23 cellular contexts compared by ENCODE assay signal in genomic region chr4:3244002-3244401, GRCh38. TPM values are rescaled to one million over a fixed set of nuclear protein-coding genes. Genes with fewer than 3 reads are reported as not detected.
DNase-seq lines count a peak whose midpoint lies in the region; ATAC-seq, FAIRE-seq and TF ChIP-seq lines count a peak whose summit lies in the region.
"Had no signal": no experiment of that assay in that cellular context is flagged by ENCODE, and none has a peak within 500 bp of the region (broad histone marks: within the 10 kb centered on the region; RNA-seq: fewer than 3 reads in every experiment).

No MANE protein-coding gene starts in this region.

- in situ Hi-C loops in GM12878 (cut with MboI), result no loop called here

- no peak overlapping the region for H3K9ac ChIP-seq in GM12878 (ENCODE audit: control insufficient read depth, insufficient read depth, low read length)
- H3K9ac ChIP-seq: KMS-11 had no signal

- FAIRE-seq in GM12878 (lab: Jason Lieb, UNC), result no peak

- CTCF ChIA-PET in GM12878 (lab: Yijun Ruan, JAX), result interaction anchor here (1.1 to 1.5 kb wide), 2 partner anchors 18 to 50 kb away, joined by 4 read pairs; no protein-coding TSS in a partner anchor
- CTCF ChIA-PET in WTC11 (lab: Charles Lee), result interaction anchor here (0.5 to 4.9 kb wide), 4 partner anchors 54 to 237 kb away, joined by 3 to 25 read pairs (median 6); no protein-coding TSS in a partner anchor

- H3K27ac Mint-ChIP-seq in natural killer cell (peak overlapping the region; percentile 31 to 75), WTC11 (no peak overlapping the region)
- H3K27ac Mint-ChIP-seq in natural killer cell treated with Interleukin-12 subunit alpha and Interleukin-12 subunit beta and Interleukin-15 and Interleukin-18, amount 100 ng/mL, for 72 hours, result no peak overlapping the region
- H3K27ac Mint-ChIP-seq: GM23338 had no signal

- H3K27me3 Mint-ChIP-seq in natural killer cell (ENCODE audit: low read depth in 2 of 2) (no peaks in the 10 kb centered on the region), WTC11 (ENCODE audit: low read depth) (no peaks in the 10 kb centered on the region)
- no peaks in the 10 kb centered on the region for H3K27me3 Mint-ChIP-seq in natural killer cell treated with Interleukin-12 subunit alpha and Interleukin-12 subunit beta and Interleukin-15 and Interleukin-18, amount 100 ng/mL, for 72 hours

- DNase-seq in natural killer cell (no peak), NAMALWA (ENCODE audit: low spot score) (peak; percentile 18), GM12878 (ENCODE audit: low read depth, low spot score) (no peak), WTC11 (ENCODE audit: low spot score) (no peak), LoVo (ENCODE audit: low spot score) (no peak), cerebellar nuclear complex (lab: John Stamatoyannopoulos, UW) (no peak), posterior cingulate gyrus (no peak)
- DNase-seq in natural killer cell treated with Interleukin-12 subunit alpha and Interleukin-12 subunit beta and Interleukin-15 and Interleukin-18, amount 100 ng/mL, for 72 hours (ENCODE audit: low spot score), result no peak
- DNase-seq: AML-193; NCI-H1092 treated with DMSO at 0.1 percent for 48 hours; NCI-H1436 treated with DMSO at 0.1 percent for 48 hours; NCI-H2029; NCI-H226; NCI-H510A treated with DMSO at 0.1 percent for 48 hours; NCI-H774; NK-92 treated with Interleukin-12 subunit alpha and Interleukin-12 subunit beta, amount 100 ng/mL, for 24 hours; Peyer's patch had no signal

- no peaks in the 10 kb centered on the region for H3K27me3 ChIP-seq in GM12878 (replicated peaks in 1 of 2; ENCODE audit: control insufficient read depth in 2 of 2, insufficient read depth in 2 of 2, low read length in 1 of 2)
- H3K27me3 ChIP-seq: Peyer's patch had no signal

- H3K4me2 ChIP-seq in GM12878 (ENCODE audit: control insufficient read depth, insufficient read depth), result no peak overlapping the region
- H3K4me2 ChIP-seq: GM23338, KMS-11 had no signal

- peaks cover 0 to 17% of the 10 kb centered on the region in 2 experiments; a peak in 3 of 4 replicates for H3K36me3 ChIP-seq in GM12878 (ENCODE audit: control insufficient read depth in 2 of 2, insufficient read depth in 2 of 2, low read length in 1 of 2)

- H3K79me2 ChIP-seq in GM12878 (ENCODE audit: control insufficient read depth, insufficient read depth, low read length), result no peaks in the 10 kb centered on the region

- RAD21 ChIA-PET in GM12878 (lab: Charles Lee; ENCODE audit: unreplicated experiment), result no interaction called here

- H2AFZ ChIP-seq in GM12878 (ENCODE audit: control insufficient read depth, low read depth, low read length), result no peak overlapping the region
- H2AFZ ChIP-seq: GM23338 had no signal

- SMC1A ChIA-PET in GM12878 (lab: Charles Lee; ENCODE audit: uncharacterized antibody, unreplicated experiment), result interaction anchor here (0.7 to 1.4 kb wide), 4 partner anchors 13 to 230 kb away, joined by 3 read pairs; no protein-coding TSS in a partner anchor

- H3K4me1 ChIP-seq in GM12878 (ENCODE audit: control insufficient read depth, insufficient read depth, low read length), result no peaks in the 10 kb centered on the region
- H3K4me1 ChIP-seq: HAP-1, Peyer's patch had no signal

- H3K36me3 Mint-ChIP-seq in natural killer cell (no peaks in the 10 kb centered on the region), WTC11 (peaks cover 15% of the 10 kb centered on the region)
- no peaks in the 10 kb centered on the region for H3K36me3 Mint-ChIP-seq in natural killer cell treated with Interleukin-12 subunit alpha and Interleukin-12 subunit beta and Interleukin-15 and Interleukin-18, amount 100 ng/mL, for 72 hours

- H3K27ac ChIP-seq in GM12878 (ENCODE audit: control insufficient read depth, insufficient read depth), result no peak overlapping the region
- H3K27ac ChIP-seq: HL-60, KMS-11, Peyer's patch had no signal

- H3K4me3 ChIP-seq in GM12878, result no peak overlapping the region
- H3K4me3 ChIP-seq: GM23338, HAP-1, Peyer's patch had no signal

- TF ChIP-seq CTCF in natural killer cell (IDR thresholded peaks at IDR 0.05), result no peak
- no peak for TF ChIP-seq CTCF in GM12878 (IDR thresholded peaks at IDR 0.05 in 2 of 3, conservative IDR thresholded peaks at IDR 0.05 in 1 of 3; ENCODE audit: control insufficient read depth in 2 of 3, extremely low read depth in 1 of 3, insufficient read depth in 1 of 3, low read depth in 3 of 3, low read length in 3 of 3)
- TF ChIP-seq CTCF in WTC11 (IDR thresholded peaks at IDR 0.05), result no peak

- TF ChIP-seq EP300 in GM12878 (IDR thresholded peaks at IDR 0.05; ENCODE audit: borderline replicate concordance in 1 of 2, control insufficient read depth in 1 of 2, low read depth in 2 of 2, low read length in 2 of 2), result no peak

- H3K9me3 Mint-ChIP-seq in natural killer cell (no peaks in the 10 kb centered on the region), WTC11 (no peaks in the 10 kb centered on the region)
- no peaks in the 10 kb centered on the region for H3K9me3 Mint-ChIP-seq in natural killer cell treated with Interleukin-12 subunit alpha and Interleukin-12 subunit beta and Interleukin-15 and Interleukin-18, amount 100 ng/mL, for 72 hours
- H3K9me3 Mint-ChIP-seq: GM23338 had no signal

- WGBS in GM12878 (ENCODE audit: insufficient coverage, insufficient replicate concordance, low lambda C conversion rate, missing lambda C conversion rate), result 50% methylated on average over 1 of the region's 1 CpG

- TF ChIP-seq POLR2A in GM12878 (IDR thresholded peaks at IDR 0.05; ENCODE audit: low read depth, low read length), result no peak

- peaks cover 6 to 12% of the 10 kb centered on the region in 2 donors for H3K4me1 Mint-ChIP-seq in natural killer cell
- peaks cover 0 to 3% of the 10 kb centered on the region in 2 donors for H3K4me1 Mint-ChIP-seq in natural killer cell treated with Interleukin-12 subunit alpha and Interleukin-12 subunit beta and Interleukin-15 and Interleukin-18, amount 100 ng/mL, for 72 hours (ENCODE audit: low read depth in 2 of 2)
- peaks cover 22% of the 10 kb centered on the region for H3K4me1 Mint-ChIP-seq in WTC11

- no peaks in the 10 kb centered on the region for H4K20me1 ChIP-seq in GM12878 (ENCODE audit: control insufficient read depth, insufficient read depth)

- intact Hi-C loops in natural killer cell (cut with micrococcal nuclease) (no loop called here), GM12878 (cut with micrococcal nuclease; ENCODE audit: unreplicated experiment) (no loop called here), posterior cingulate gyrus (cut with DNase I) (no loop called here)

- no peak for ATAC-seq in natural killer cell
- no peak for ATAC-seq in natural killer cell treated with Interleukin-12 subunit alpha and Interleukin-12 subunit beta and Interleukin-15 and Interleukin-18, amount 100 ng/mL, for 72 hours
- ATAC-seq in GM12878, result peak; percentile 6
- ATAC-seq in WTC11, result no peak
- ATAC-seq: Right ventricle myocardium inferior had no signal

- H3K4me3 Mint-ChIP-seq in natural killer cell (no peak overlapping the region), WTC11 (no peak overlapping the region)
- no peak overlapping the region for H3K4me3 Mint-ChIP-seq in natural killer cell treated with Interleukin-12 subunit alpha and Interleukin-12 subunit beta and Interleukin-15 and Interleukin-18, amount 100 ng/mL, for 72 hours
- H3K4me3 Mint-ChIP-seq: GM23338 had no signal

- TF ChIP-seq RAD21 in GM12878 (IDR thresholded peaks at IDR 0.05; ENCODE audit: insufficient read depth, low read depth, low read length), result no peak

- no peaks in the 10 kb centered on the region for H3K9me3 ChIP-seq in GM12878 (replicated peaks; ENCODE audit: control insufficient read depth, insufficient read depth, low read length)
- H3K9me3 ChIP-seq: HAP-1, Peyer's patch had no signal

- no TSS peak for BruUV-seq in GM12878 (replicated peaks; lab: Mats Ljungman, UMichigan)

- POLR2A ChIA-PET in GM12878 (lab: Charles Lee) (no interaction called here), WTC11 (lab: Charles Lee) (no interaction called here)

RNA-seq across cellular contexts. Expression of gene MSANTD1, which starts 5.0 kb away (rescaled TPM):
- total RNA-seq in natural killer cell (1 to 10 TPM in 2 of 3 donors, under 1 TPM in 1; 0.54 to 2.2 (median 1.8) TPM), GM12878 (2014; rRNA removed) (0.11 and 0.28 TPM in 2 replicates), GM12878 (2014; rRNA removed; fragmentation: Illumina TruSeq; extraction: Trizol) (0.14 and 0.22 TPM in 2 replicates), GM12878 (2021) (0.37 and 0.87 TPM in 2 replicates), WTC11 (2021) (0.98 to 1.1 TPM (median 0.99 TPM) in 3 replicates)
- 1 to 10 TPM; 1.8 to 2.0 TPM for total RNA-seq in natural killer cell treated with Interleukin-12 subunit alpha and Interleukin-12 subunit beta and Interleukin-15 and Interleukin-18, amount 100 ng/mL, for 72 hours
- 3.4 and 3.6 TPM in 2 replicates for total RNA-seq in GM12878 (2013; cell fraction: nucleolus; rRNA removed)
- polyA plus RNA-seq in GM12878 (2011; ENCODE audit: low read depth), result 0.16 TPM
- polyA plus RNA-seq in GM12878 (2011; rRNA removed) (0.04 and 0.11 TPM in 2 replicates), GM12878 (2014; fragmentation: Illumina TruSeq; extraction: Trizol) (0.07 TPM in 1 of 2 replicates, not detected in the other), GM12878 (2014; fragmentation: Nextera tagmentation; extraction: Ambion mirVana) (not detected), GM12878 (2014; rRNA removed) (0.22 and 0.38 TPM in 2 replicates), GM12878 (2016; fragmentation: Nextera tagmentation; extraction: Ambion mirVana) (under 1 TPM; 0.21 to 0.55 TPM)
- 0.04 and 0.10 TPM in 2 replicates for polyA plus RNA-seq in GM12878 (2011; cell fraction: cytosol; rRNA removed)
- polyA plus RNA-seq in GM12878 (2011; cell fraction: nucleus; rRNA removed), result 2.0 and 2.1 TPM in 2 replicates
- 0.38 and 0.49 TPM in 2 replicates for polyA plus RNA-seq in GM12878 (2012)
- polyA minus RNA-seq in GM12878 (2011; rRNA and poly(A)+ RNA removed), result 0.59 and 0.62 TPM in 2 replicates
- polyA minus RNA-seq in GM12878 (2011; cell fraction: cytosol; rRNA and poly(A)+ RNA removed), result not detected in 2 replicates
- polyA minus RNA-seq in GM12878 (2011; cell fraction: nucleus; rRNA and poly(A)+ RNA removed), result 1.3 and 3.3 TPM in 2 replicates
- total RNA-seq: HT1080 had no signal

RNA-seq across cellular contexts. Expression of gene RGS12, which starts 48.8 kb away (rescaled TPM):
- 10 to 100 TPM; 10.5 to 12.3 (median 10.6) TPM for total RNA-seq in natural killer cell
- 1 to 10 TPM; 1.9 to 7.0 TPM for total RNA-seq in natural killer cell treated with Interleukin-12 subunit alpha and Interleukin-12 subunit beta and Interleukin-15 and Interleukin-18, amount 100 ng/mL, for 72 hours
- total RNA-seq in GM12878 (2013; cell fraction: nucleolus; rRNA removed), result 15.5 and 31.9 TPM in 2 replicates
- total RNA-seq in GM12878 (2014; rRNA removed), result 0.51 and 0.76 TPM in 2 replicates
- total RNA-seq in GM12878 (2014; rRNA removed; fragmentation: Illumina TruSeq; extraction: Trizol), result 0.41 and 1.1 TPM in 2 replicates
- total RNA-seq in GM12878 (2021), result 0.85 and 2.2 TPM in 2 replicates
- polyA plus RNA-seq in GM12878 (2011; ENCODE audit: low read depth), result 0.96 TPM
- 0.37 and 0.39 TPM in 2 replicates for polyA plus RNA-seq in GM12878 (2011; rRNA removed)
- polyA plus RNA-seq in GM12878 (2011; cell fraction: cytosol; rRNA removed), result 0.13 and 0.90 TPM in 2 replicates
- 2.2 and 2.7 TPM in 2 replicates for polyA plus RNA-seq in GM12878 (2011; cell fraction: nucleus; rRNA removed)
- 2.4 and 2.6 TPM in 2 replicates for polyA plus RNA-seq in GM12878 (2012)
- 0.06 and 0.40 TPM in 2 replicates for polyA plus RNA-seq in GM12878 (2014; fragmentation: Illumina TruSeq; extraction: Trizol)
- polyA plus RNA-seq in GM12878 (2014; fragmentation: Nextera tagmentation; extraction: Ambion mirVana), result under 1 TPM; 0.02 to 0.07 TPM
- polyA plus RNA-seq in GM12878 (2014; rRNA removed), result 0.28 and 0.96 TPM in 2 replicates
- polyA plus RNA-seq in GM12878 (2016; fragmentation: Nextera tagmentation; extraction: Ambion mirVana), result 1 to 10 TPM in 1 of 2 experiments, under 1 TPM in 1; 0.99 to 1.2 TPM
- 0.22 and 0.98 TPM in 2 replicates for polyA minus RNA-seq in GM12878 (2011; rRNA and poly(A)+ RNA removed)
- polyA minus RNA-seq in GM12878 (2011; cell fraction: cytosol; rRNA and poly(A)+ RNA removed), result 0.53 TPM in 1 of 2 replicates, not detected in the other
- polyA minus RNA-seq in GM12878 (2011; cell fraction: nucleus; rRNA and poly(A)+ RNA removed), result 1.7 and 1.8 TPM in 2 replicates
- total RNA-seq in WTC11 (2021), result 21.0 to 24.7 TPM (median 24.2 TPM) in 3 replicates

Comparison
In these comparisons a context has a peak if more than half of its experiments do, and no peak if none do; other contexts are left out.
1. H3K27ac Mint-ChIP-seq: peak in natural killer cell (2 of 2); none in natural killer cell treated with Interleukin-12 subunit alpha and Interleukin-12 subunit beta and Interleukin-15 and Interleukin-18, amount 100 ng/mL, for 72 hours (0 of 2) and WTC11 (single experiment).